8 cellular contexts compared by ENCODE assay signal in the genomic region with DNA sequence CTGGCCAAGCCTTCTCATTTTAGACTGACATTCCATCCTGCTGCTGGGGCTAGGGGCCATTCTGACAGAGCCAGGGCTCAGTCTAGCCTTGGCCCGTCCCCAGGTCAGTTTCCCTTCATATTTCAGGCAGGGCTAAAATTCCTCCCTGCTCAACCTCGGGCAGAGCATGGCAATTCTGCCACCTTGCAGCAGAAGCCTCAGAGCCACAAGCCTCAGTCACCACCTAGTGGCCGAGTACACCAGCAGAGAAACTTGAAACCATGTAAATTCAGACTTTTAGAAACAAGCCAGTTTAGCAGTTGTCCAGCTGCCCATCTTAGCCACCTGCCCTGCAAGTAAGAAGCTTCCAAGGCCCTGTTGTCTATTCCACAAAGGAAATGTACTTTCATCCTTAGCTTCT. TPM values are rescaled to one million over a fixed set of nuclear protein-coding genes. Genes with fewer than 3 reads are reported as not detected.
DNase-seq lines count a peak whose midpoint lies in the region; ATAC-seq, FAIRE-seq and TF ChIP-seq lines count a peak whose summit lies in the region.
"Not testable (repeated sequence)": the region's sequence is repeated elsewhere in the genome, so short reads cannot be mapped to it uniquely, and the experiment has no call there.

No MANE protein-coding gene starts in this region.

- DNase-seq in A673 (ENCODE audit: low spot score) (peak; percentile 47), choroid plexus epithelial cell (ENCODE audit: low read depth) (peak; percentile 80), Right ventricle myocardium superior (peak; percentile 54), pancreas (peak in 1 of 6 donors; percentile 14)
- not testable (repeated sequence) for DNase-seq in GM10266 (ENCODE audit: extremely low spot score)
- DNase-seq in Jurkat, Clone E6-1 (ENCODE audit: low read depth, low spot score): peak; percentile 22
- DNase-seq in activated CD4-positive, alpha-beta T cell treated with anti-CD3 and anti-CD28 coated beads for 36 hours: peak; percentile 49

- H3K79me2 ChIP-seq in OCI-LY3 (ENCODE audit: low read length): not testable (repeated sequence)

- not testable (repeated sequence) for H3K4me1 Mint-ChIP-seq in activated CD4-positive, alpha-beta T cell treated with anti-CD3 and anti-CD28 coated beads for 36 hours

- 0 to 17% methylated on average over 2 of the region's 3 CpGs for WGBS in pancreas, 2 donors

- H3K4me1 ChIP-seq in A673 (ENCODE audit: insufficient read depth, low read length, poor library complexity, severe bottlenecking); OCI-LY3 (ENCODE audit: low read length); pancreas: not testable (repeated sequence)

- peak; percentile 20; the same call in 1 of the 2 replicates for TF ChIP-seq CTCF in A673 (conservative IDR thresholded peaks at IDR 0.05; ENCODE audit: low read depth, low read length)
- peak; percentile 42 for TF ChIP-seq CTCF in GM10266 (IDR thresholded peaks at IDR 0.05; ENCODE audit: control insufficient read depth, insufficient read depth, low read depth, missing control alignments)
- TF ChIP-seq CTCF in OCI-LY3 (IDR thresholded peaks at IDR 0.05; ENCODE audit: low read depth, low read length): peak; percentile 12; the same call in 1 of the 2 replicates
- TF ChIP-seq CTCF in choroid plexus epithelial cell (conservative IDR thresholded peaks at IDR 0.05; ENCODE audit: low read depth, low read length): peak; percentile 58
- TF ChIP-seq CTCF in pancreas (IDR thresholded peaks at IDR 0.05): peak in 1 of 4 donors; percentile 20

- H3K36me3 Mint-ChIP-seq in activated CD4-positive, alpha-beta T cell treated with anti-CD3 and anti-CD28 coated beads for 36 hours (ENCODE audit: low read depth): not testable (repeated sequence)

- not testable (repeated sequence) for H3K27ac ChIP-seq in A673 (ENCODE audit: low read depth, low read length, poor library complexity, severe bottlenecking); OCI-LY3 (ENCODE audit: low read length); pancreas

- CTCF ChIA-PET in A673 (lab: Charles Lee); activated CD4-positive, alpha-beta T cell treated with anti-CD3 and anti-CD28 coated beads for 36 hours (lab: Charles Lee): not testable (repeated sequence)

- POLR2A ChIA-PET in A673 (lab: Charles Lee; ENCODE audit: low non-redundant PET); activated CD4-positive, alpha-beta T cell treated with anti-CD3 and anti-CD28 coated beads for 36 hours (lab: Charles Lee): not testable (repeated sequence)

- H3K27ac Mint-ChIP-seq in activated CD4-positive, alpha-beta T cell treated with anti-CD3 and anti-CD28 coated beads for 36 hours: not testable (repeated sequence)

- not testable (repeated sequence) for H3K9me3 ChIP-seq in A673 (ENCODE audit: low read depth, low read length, poor library complexity, severe bottlenecking); OCI-LY3 (ENCODE audit: insufficient read depth, low read length); pancreas

- not testable (repeated sequence) for H3K36me3 ChIP-seq in A673 (ENCODE audit: insufficient read depth, low read length, poor library complexity, severe bottlenecking); OCI-LY3 (replicated peaks; ENCODE audit: low read depth, low read length); pancreas

- intact Hi-C loops in A673 (cut with micrococcal nuclease; ENCODE audit: unreplicated experiment); activated CD4-positive, alpha-beta T cell treated with anti-CD3 and anti-CD28 coated beads for 36 hours (cut with DNase I, micrococcal nuclease); Right ventricle myocardium superior (cut with DNase I); pancreas (cut with DNase I): not testable (repeated sequence)

- not testable (repeated sequence) for FAIRE-seq in pancreas (lab: Jason Lieb, UNC)

- H4K20me1 ChIP-seq in OCI-LY3 (ENCODE audit: insufficient read depth, low read length): not testable (repeated sequence)

- not testable (repeated sequence) for H3K9me3 Mint-ChIP-seq in activated CD4-positive, alpha-beta T cell treated with anti-CD3 and anti-CD28 coated beads for 36 hours (ENCODE audit: low read depth)

- not testable (repeated sequence) for H3K4me2 ChIP-seq in OCI-LY3 (ENCODE audit: low read length)

- not testable (repeated sequence) for H3K9ac ChIP-seq in OCI-LY3 (ENCODE audit: low read length)

- not testable (repeated sequence) for H3K4me3 Mint-ChIP-seq in activated CD4-positive, alpha-beta T cell treated with anti-CD3 and anti-CD28 coated beads for 36 hours

- not testable (repeated sequence) for H2AFZ ChIP-seq in OCI-LY3 (ENCODE audit: low read depth, low read length)

- H3K4me3 ChIP-seq in A673 (ENCODE audit: low read depth, low read length, poor library complexity, severe bottlenecking); Jurkat, Clone E6-1 (ENCODE audit: low read length); OCI-LY3 (ENCODE audit: low read length); choroid plexus epithelial cell (ENCODE audit: low read depth, low read length); pancreas: not testable (repeated sequence)

- not testable (repeated sequence) for H3K27me3 ChIP-seq in A673 (replicated peaks; ENCODE audit: insufficient read depth, low read depth, low read length, poor library complexity); OCI-LY3 (ENCODE audit: low read depth, low read length); pancreas

- peak; percentile 50 for ATAC-seq in activated CD4-positive, alpha-beta T cell treated with anti-CD3 and anti-CD28 coated beads for 36 hours
- ATAC-seq in Right ventricle myocardium superior (ENCODE audit: poor library complexity): peak; percentile 58
- ATAC-seq in pancreas: peak; percentile 35 to 81 (median 62)

- BruUV-seq in A673 (replicated peaks; lab: Mats Ljungman, UMichigan): not testable (repeated sequence)

- not testable (repeated sequence) for H3K27me3 Mint-ChIP-seq in activated CD4-positive, alpha-beta T cell treated with anti-CD3 and anti-CD28 coated beads for 36 hours

RNA-seq across cellular contexts. Expression of gene POMZP3, which starts 13.3 kb away (rescaled TPM):
- total RNA-seq in A673 (2021) (30.6 and 32.2 TPM in 2 replicates), Right ventricle myocardium superior (7.2 TPM), pancreas (10 to 100 TPM in 3 of 6 donors, 1 to 10 TPM in 3; 2.9 to 14.0 (median 8.4) TPM)
- polyA plus RNA-seq in Jurkat, Clone E6-1 (2012; ENCODE audit: insufficient read depth, insufficient read length): 9.5 TPM
- 1 to 10 TPM; 9.0 to 9.9 TPM for total RNA-seq in activated CD4-positive, alpha-beta T cell treated with anti-CD3 and anti-CD28 coated beads for 36 hours
- polyA plus RNA-seq in pancreas: 10 to 100 TPM in 1 of 2 donors, 1 to 10 TPM in 1; 7.3 to 12.2 TPM
